Comparison of ENCODE assay signal across 25 cellular contexts in the genomic region with DNA sequence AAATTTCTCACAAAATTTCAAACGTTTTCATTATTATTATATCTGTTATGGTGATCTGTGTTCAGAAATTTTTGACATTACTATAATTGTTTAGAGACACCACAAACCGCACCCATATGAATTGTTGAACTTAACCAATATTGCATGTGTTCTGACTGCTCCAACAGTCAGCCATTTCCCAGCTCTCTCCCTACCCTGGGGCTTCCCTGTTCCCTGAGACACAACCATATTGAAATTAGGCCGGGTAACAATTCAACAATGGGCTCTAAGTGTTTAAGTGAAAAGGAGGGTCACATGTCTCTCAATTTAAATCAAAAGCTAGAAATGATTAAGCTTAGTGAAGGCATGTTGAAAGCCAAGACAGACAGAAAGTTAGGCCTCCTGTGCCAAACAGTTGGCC.
"Had no signal": no experiment of that assay in that cellular context is flagged by ENCODE, and none has a peak within 500 bp of the region (broad histone marks: within the 10 kb centered on the region; RNA-seq: fewer than 3 reads in every experiment).

No MANE protein-coding gene starts in this region.

- H3K27me3 ChIP-seq: brain microvascular endothelial cell, cardiac muscle cell had no signal

- DNase-seq: activated CD4-positive, alpha-beta T cell treated with anti-CD3 and anti-CD28 coated beads for 4 hours; activated CD8-positive, alpha-beta memory T cell treated with anti-CD3 and anti-CD28 coated beads, Interleukin-2, amount 50 U/mL, for 48 hours; activated CD8-positive, alpha-beta T cell treated with anti-CD3 and anti-CD28 coated beads for 36 hours; activated naive CD4-positive, alpha-beta T cell treated with anti-CD3 and anti-CD28 coated beads, Interleukin-2, amount 50 U/mL, for 16 hours; activated T-cell treated with anti-CD3 and anti-CD28 coated beads, Interleukin-2, amount 50 U/mL, for 1 hour; amygdala; brain microvascular endothelial cell; MM.1S; NCI-H1105; NCI-H1436; NCI-H1694 treated with DMSO at 0.1 percent for 48 hours; NCI-H2029 treated with DMSO at 0.1 percent for 48 hours; NCI-H345; NCI-H510A; NCI-H526 treated with DMSO at 0.1 percent for 48 hours; NCI-H82; NK-92 treated with Interleukin-12 subunit alpha and Interleukin-12 subunit beta, amount 100 ng/mL, for 24 hours; PC-9; SIG-M5; T-helper 1 cell; WERI-Rb-1 had no signal

- H2AFZ ChIP-seq: PC-9 had no signal

- FAIRE-seq: astrocyte had no signal

- H3K27ac Mint-ChIP-seq: activated CD8-positive, alpha-beta T cell treated with anti-CD3 and anti-CD28 coated beads for 36 hours had no signal

- H3K27me3 Mint-ChIP-seq: activated CD8-positive, alpha-beta T cell treated with anti-CD3 and anti-CD28 coated beads for 36 hours had no signal

- ATAC-seq: activated CD4-positive, CD25-positive, alpha-beta regulatory T cell treated with anti-CD3 and anti-CD28 coated beads, Interleukin-2, amount 50 U/mL, for 24 hours; activated CD8-positive, alpha-beta T cell treated with anti-CD3 and anti-CD28 coated beads for 36 hours had no signal

- H3K4me3 ChIP-seq: cardiac muscle cell, PC-9, SK-N-MC had no signal

- H3K36me3 ChIP-seq: brain microvascular endothelial cell, cardiac muscle cell, WERI-Rb-1 had no signal

- H3K27ac ChIP-seq: brain microvascular endothelial cell, cardiac muscle cell, PC-9, SK-N-MC, WERI-Rb-1 had no signal

- H3K4me2 ChIP-seq: PC-9 had no signal

- H3K4me3 Mint-ChIP-seq: activated CD8-positive, alpha-beta T cell treated with anti-CD3 and anti-CD28 coated beads for 36 hours had no signal
